Comparison of ENCODE assay signal across 14 cellular contexts in the genomic region with DNA sequence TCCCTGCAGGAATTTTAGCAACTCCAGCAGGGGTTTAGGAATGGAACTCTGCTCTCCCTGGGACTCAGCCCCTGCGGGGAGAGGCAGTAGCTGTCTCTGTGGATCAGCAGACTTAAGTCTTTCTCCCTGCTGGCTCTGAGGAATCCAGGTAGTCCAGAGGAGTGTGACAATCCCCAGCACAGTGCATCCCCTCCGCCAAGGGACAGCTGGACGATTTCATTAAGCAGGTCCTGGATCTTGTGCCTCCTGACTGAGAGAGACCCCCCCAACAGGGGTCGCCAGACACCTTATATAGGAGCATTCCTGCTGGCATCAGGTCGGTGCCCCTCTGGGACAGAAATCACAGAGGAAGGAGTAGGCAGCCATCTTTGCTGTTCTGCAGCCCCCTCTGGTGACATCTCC.
"Had no signal": no experiment of that assay in that cellular context is flagged by ENCODE, and none has a peak within 500 bp of the region (broad histone marks: within the 10 kb centered on the region; RNA-seq: fewer than 3 reads in every experiment).

No MANE protein-coding gene starts in this region.

- H3K27ac ChIP-seq: adrenal gland, left ventricle myocardium inferior, pancreas, skin epidermis, tibial nerve had no signal

- H3K4me3 Mint-ChIP-seq: activated CD4-positive, alpha-beta T cell treated with anti-CD3 and anti-CD28 coated beads, Interleukin-2, amount 10 ng/mL, durations not matched to agents 24 days and 14 days; activated T-helper 17 cell treated with anti-CD3 and anti-CD28 coated beads, Interleukin-2, amount 50 U/mL, for 72 hours; central memory CD8-positive, alpha-beta T cell; memory B cell; neural crest cell had no signal

- DNase-seq: activated CD4-positive, alpha-beta T cell treated with anti-CD3 and anti-CD28 coated beads, Interleukin-2, amount 10 ng/mL, durations not matched to agents 24 days and 14 days; activated CD8-positive, alpha-beta memory T cell treated with anti-CD3 and anti-CD28 coated beads for 24 hours; activated naive CD4-positive, alpha-beta T cell treated with anti-CD3 and anti-CD28 coated beads, Interleukin-2, amount 50 U/mL, for 16 hours; adrenal gland; dermis blood vessel endothelial cell; left ventricle myocardium inferior; pancreas; T-helper 1 cell had no signal

- H3K4me1 ChIP-seq: adrenal gland, left ventricle myocardium inferior, pancreas, tibial nerve had no signal

- H3K27ac Mint-ChIP-seq: activated CD4-positive, alpha-beta T cell treated with anti-CD3 and anti-CD28 coated beads, Interleukin-2, amount 10 ng/mL, durations not matched to agents 24 days and 14 days; activated T-helper 17 cell treated with anti-CD3 and anti-CD28 coated beads, Interleukin-2, amount 50 U/mL, for 72 hours; memory B cell had no signal

- H3K9me3 ChIP-seq: pancreas had no signal

- H3K4me3 ChIP-seq: adrenal gland, left ventricle myocardium inferior, pancreas, skin epidermis, tibial nerve had no signal

- H3K27me3 ChIP-seq: adrenal gland, pancreas, tibial nerve had no signal

- H3K36me3 ChIP-seq: adrenal gland, pancreas had no signal

- H3K27me3 Mint-ChIP-seq: activated CD4-positive, alpha-beta T cell treated with anti-CD3 and anti-CD28 coated beads, Interleukin-2, amount 10 ng/mL, durations not matched to agents 24 days and 14 days; activated T-helper 17 cell treated with anti-CD3 and anti-CD28 coated beads, Interleukin-2, amount 50 U/mL, for 72 hours; central memory CD8-positive, alpha-beta T cell; memory B cell had no signal
